Comparison of ENCODE assay signal across 8 cellular contexts in genomic region chrX:45749375-45749774, GRCh38.
DNase-seq lines count a peak whose midpoint lies in the region; ATAC-seq, FAIRE-seq and TF ChIP-seq lines count a peak whose summit lies in the region.

No MANE protein-coding gene starts in this region.

- no peak for DNase-seq in GM18507 (ENCODE audit: extremely low spot score, insufficient read length, low read depth)
- no peak for DNase-seq in activated CD8-positive, alpha-beta T cell treated with anti-CD3 and anti-CD28 coated beads for 36 hours
- DNase-seq in keratinocyte (ENCODE audit: low read depth, low spot score): peak; percentile 26
- DNase-seq in stimulated activated CD4-positive, alpha-beta T cell treated with anti-CD3 and anti-CD28 coated beads, Interleukin-2, amount 100 ng/mL, for 48 hours: no peak
- no peak for DNase-seq in NCI-H2081 treated with DMSO at 0.1 percent for 48 hours (lab: John Stamatoyannopoulos, UW)
- no peak for DNase-seq in HuH-7.5 (ENCODE audit: low spot score)

- no peaks in the 10 kb centered on the region for H3K9me1 ChIP-seq in keratinocyte (ENCODE audit: control insufficient read depth, extremely low read depth, insufficient read depth, low read length)

- POLR2A ChIA-PET in activated CD8-positive, alpha-beta T cell treated with anti-CD3 and anti-CD28 coated beads for 36 hours (lab: Charles Lee): interaction anchor here (0.6 kb wide), 1 partner anchor 74 kb away, joined by 3 read pairs; no protein-coding TSS in a partner anchor

- peaks cover 7 to 88% (median 69%) of the 10 kb centered on the region in 11 experiments; a peak in 20 of 22 replicates for H3K36me3 ChIP-seq in BLaER1 treated with 17β-estradiol and CSF1 and Interleukin-3, amounts not matched to agents 10 nM and 100 nM
- H3K36me3 ChIP-seq in keratinocyte (ENCODE audit: control insufficient read depth in 2 of 2, extremely low read depth in 1 of 2, insufficient read depth in 2 of 2, low read length in 2 of 2): peaks cover 18 to 37% of the 10 kb centered on the region in 2 experiments

- peaks cover 43% of the 10 kb centered on the region for H3K36me3 Mint-ChIP-seq in activated CD8-positive, alpha-beta T cell treated with anti-CD3 and anti-CD28 coated beads for 36 hours (ENCODE audit: low read depth)

- H3K27me3 Mint-ChIP-seq in activated CD8-positive, alpha-beta T cell treated with anti-CD3 and anti-CD28 coated beads for 36 hours: no peaks in the 10 kb centered on the region

- H4K20me1 ChIP-seq in BLaER1 treated with 17β-estradiol and CSF1 and Interleukin-3, amounts not matched to agents 10 nM and 100 nM: peaks cover 0 to 25% (median 6%) of the 10 kb centered on the region in 11 experiments; a peak in 8 of 22 replicates
- H4K20me1 ChIP-seq in keratinocyte (ENCODE audit: control insufficient read depth, extremely low read depth, insufficient read depth, low read length): no peaks in the 10 kb centered on the region

- no peak for ATAC-seq in activated CD8-positive, alpha-beta T cell treated with anti-CD3 and anti-CD28 coated beads for 36 hours
- no peak for ATAC-seq in GM18498 (IDR thresholded peaks at IDR 0.05; ENCODE audit: unreplicated experiment)

- no peak overlapping the region for H3K4me3 ChIP-seq in BLaER1 treated with 17β-estradiol and CSF1 and Interleukin-3, amounts not matched to agents 10 nM and 100 nM
- no peak overlapping the region for H3K4me3 ChIP-seq in keratinocyte (ENCODE audit: control insufficient read depth in 2 of 3, extremely low read depth in 1 of 3, insufficient read depth in 2 of 3, low read depth in 1 of 3, low read length in 3 of 3)

- H3K9me3 Mint-ChIP-seq in activated CD8-positive, alpha-beta T cell treated with anti-CD3 and anti-CD28 coated beads for 36 hours: no peaks in the 10 kb centered on the region

- dilution Hi-C loops in keratinocyte (cut with MboI; ENCODE audit: extremely low pct_ligation_motif_present, low sequenced_read_pairs): loop anchor here (25.0 kb wide), 1 partner anchor 412 kb away; no protein-coding TSS in a partner anchor

- FAIRE-seq in GM18507 (lab: Jason Lieb, UNC): peak; percentile 36
- FAIRE-seq in keratinocyte (lab: Jason Lieb, UNC): no peak

- no peak overlapping the region for H2AFZ ChIP-seq in keratinocyte (ENCODE audit: control insufficient read depth, low read length)

- H3K27ac Mint-ChIP-seq in activated CD8-positive, alpha-beta T cell treated with anti-CD3 and anti-CD28 coated beads for 36 hours: peak overlapping the region; percentile 75

- intact Hi-C loops in activated CD8-positive, alpha-beta T cell treated with anti-CD3 and anti-CD28 coated beads for 36 hours (cut with micrococcal nuclease): loop anchor here (10.0 kb wide), 1 partner anchor 235 kb away; no protein-coding TSS in a partner anchor

- peaks cover 49% of the 10 kb centered on the region for H3K79me2 ChIP-seq in keratinocyte (ENCODE audit: control insufficient read depth, insufficient read depth, low read length)

- peaks cover 59 to 75% (median 68%) of the 10 kb centered on the region in 10 experiments for H3K4me1 ChIP-seq in BLaER1 treated with 17β-estradiol and CSF1 and Interleukin-3, amounts not matched to agents 10 nM and 100 nM
- peaks cover 69% of the 10 kb centered on the region for H3K4me1 ChIP-seq in keratinocyte (ENCODE audit: control insufficient read depth, extremely low read depth, insufficient read depth, low read length)

- TF ChIP-seq CTCF in activated CD8-positive, alpha-beta T cell treated with anti-CD3 and anti-CD28 coated beads for 36 hours (IDR thresholded peaks at IDR 0.05): peak; percentile 18
- peak in 2 of 3 experiments; percentile 22 to 51 for TF ChIP-seq CTCF in keratinocyte (optimal IDR thresholded peaks at IDR 0.05 in 1 of 3, IDR thresholded peaks at IDR 0.05 in 1 of 3, conservative IDR thresholded peaks at IDR 0.05 in 1 of 3; ENCODE audit: extremely low read depth in 1 of 3, insufficient read depth in 2 of 3, low read length in 3 of 3)

- no peak overlapping the region for H3K4me3 Mint-ChIP-seq in activated CD8-positive, alpha-beta T cell treated with anti-CD3 and anti-CD28 coated beads for 36 hours

- no peaks in the 10 kb centered on the region for H3K27me3 ChIP-seq in BLaER1 treated with 17β-estradiol and CSF1 and Interleukin-3, amounts not matched to agents 10 nM and 100 nM
- no peaks in the 10 kb centered on the region for H3K27me3 ChIP-seq in keratinocyte (ENCODE audit: control insufficient read depth, extremely low read depth, insufficient read depth, low read length)

- H3K4me2 ChIP-seq in BLaER1 treated with 17β-estradiol and CSF1 and Interleukin-3, amounts not matched to agents 10 nM and 100 nM: peak overlapping the region; percentile 12 to 95 (median 82); a peak in 16 of 22 replicates
- H3K4me2 ChIP-seq in keratinocyte (ENCODE audit: control insufficient read depth, extremely low read depth, insufficient read depth, low read depth, low read length): peak overlapping the region; percentile 3

- CTCF ChIA-PET in activated CD8-positive, alpha-beta T cell treated with anti-CD3 and anti-CD28 coated beads for 36 hours (lab: Charles Lee): interaction anchor here (0.7 to 0.8 kb wide), 2 partner anchors 9 to 46 kb away, joined by 3 read pairs; no protein-coding TSS in a partner anchor

- peak overlapping the region in 8 of 11 experiments; percentile 9 to 99 (median 68); a peak in 11 of 22 replicates for H3K27ac ChIP-seq in BLaER1 treated with 17β-estradiol and CSF1 and Interleukin-3, amounts not matched to agents 10 nM and 100 nM
- peak overlapping the region; percentile 67 for H3K27ac ChIP-seq in keratinocyte (ENCODE audit: control insufficient read depth, insufficient read depth, low read length)

- peaks cover 31% of the 10 kb centered on the region for H3K4me1 Mint-ChIP-seq in activated CD8-positive, alpha-beta T cell treated with anti-CD3 and anti-CD28 coated beads for 36 hours (ENCODE audit: low read depth)

- 0 out of 22 replicates have a peak, but pooled peaks cover 0 to 10% (median 0%) of the 10 kb centered on the region in 11 experiments for H3K9me3 ChIP-seq in BLaER1 treated with 17β-estradiol and CSF1 and Interleukin-3, amounts not matched to agents 10 nM and 100 nM (replicated peaks in 1 of 11)
- H3K9me3 ChIP-seq in keratinocyte (ENCODE audit: control insufficient read depth, low read depth, low read length): no peaks in the 10 kb centered on the region

- peak overlapping the region in 1 of 11 experiments; percentile 8; a peak in 2 of 22 replicates for H3K9ac ChIP-seq in BLaER1 treated with 17β-estradiol and CSF1 and Interleukin-3, amounts not matched to agents 10 nM and 100 nM
- H3K9ac ChIP-seq in keratinocyte (ENCODE audit: control insufficient read depth, extremely low read depth, insufficient read depth, low read length): no peak overlapping the region
